ENCODE assay signal across 8 cellular contexts in the genomic region with DNA sequence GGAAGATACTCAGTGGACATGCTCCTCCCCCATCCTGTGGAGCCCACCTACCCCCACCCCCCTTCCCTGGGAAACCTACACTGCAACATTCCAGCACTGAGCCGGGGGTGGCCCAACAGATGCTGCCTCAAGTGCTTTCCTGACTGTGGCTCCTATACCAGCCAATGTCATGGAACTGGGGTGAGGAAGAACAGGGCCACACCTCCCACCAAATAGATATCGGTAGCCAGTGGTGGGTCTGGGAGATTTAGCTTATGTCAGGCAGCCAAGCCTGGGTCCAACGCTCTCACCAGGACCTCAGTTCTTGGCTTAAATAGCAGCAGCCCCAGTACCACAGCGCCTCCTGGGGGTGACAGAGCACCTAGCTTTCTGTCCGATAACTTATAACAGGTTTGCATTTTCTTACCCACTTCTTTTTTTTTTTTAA. TPM values are rescaled to one million over a fixed set of nuclear protein-coding genes. Genes with fewer than 3 reads are reported as not detected.
A peak's percentile ranks its signal among the peaks of the same experiment; 100 is the strongest.
DNase-seq lines count a peak whose midpoint lies in the region; ATAC-seq and TF ChIP-seq lines count a peak whose summit lies in the region.

No MANE protein-coding gene starts in this region.

- no peak overlapping the region for H3K27ac ChIP-seq in stomach

- BruUV-seq in Calu3 (replicated peaks; lab: Mats Ljungman, UMichigan), result no TSS peak

- H3K9me2 ChIP-seq in Loucy (replicated peaks; ENCODE audit: low read depth, low read length), result no peaks in the 10 kb centered on the region

- no peak overlapping the region for H3K27ac Mint-ChIP-seq in Calu3 (ENCODE audit: unreplicated experiment)

- H3K4me1 ChIP-seq in Loucy (ENCODE audit: insufficient read depth, low read length, poor library complexity, severe bottlenecking) (no peaks in the 10 kb centered on the region), stomach (peaks cover 0 to 7% (median 0%) of the 10 kb centered on the region in 4 donors)

- H3K9me3 ChIP-seq in Loucy (ENCODE audit: insufficient read depth, low read depth, low read length) (no peaks in the 10 kb centered on the region), stomach (no peaks in the 10 kb centered on the region)

- CTCF ChIA-PET in Calu3 (lab: Charles Lee), result interaction anchor here (1.1 to 1.7 kb wide), 3 partner anchors 69 to 333 kb away, joined by 3 to 6 read pairs (median 4); no protein-coding TSS in a partner anchor

- no peak overlapping the region for H3K4me2 ChIP-seq in Loucy (ENCODE audit: low read depth, low read length, poor library complexity, severe bottlenecking)

- H3K36me3 ChIP-seq in Loucy (ENCODE audit: insufficient read depth, low read length) (peaks cover 52% of the 10 kb centered on the region; the same call in 1 of the 2 replicates), stomach (peaks cover 0 to 33% (median 14%) of the 10 kb centered on the region in 4 donors)

- H4K20me1 ChIP-seq in Loucy (ENCODE audit: insufficient read depth, low read length, poor library complexity, severe bottlenecking), result no peaks in the 10 kb centered on the region

- no peak overlapping the region for H3K4me3 Mint-ChIP-seq in Calu3 (ENCODE audit: low read depth, unreplicated experiment)

- H3K4me3 ChIP-seq in Loucy (ENCODE audit: low read length, poor library complexity, severe bottlenecking), result no peak overlapping the region
- H3K4me3 ChIP-seq in epithelial cell of esophagus (ENCODE audit: low read length), result no peak overlapping the region
- no peak overlapping the region for H3K4me3 ChIP-seq in stomach

- peaks cover 31% of the 10 kb centered on the region for H3K36me3 Mint-ChIP-seq in Calu3 (ENCODE audit: insufficient read depth, unreplicated experiment)

- no peaks in the 10 kb centered on the region for H3F3A ChIP-seq in Loucy (ENCODE audit: low read depth)

- H3K4me1 Mint-ChIP-seq in Calu3 (ENCODE audit: low read depth, unreplicated experiment), result peaks cover 28% of the 10 kb centered on the region

- no peak for TF ChIP-seq EP300 in stomach (IDR thresholded peaks at IDR 0.05)

- WGBS in stomach, 5 donors, result 65 to 73% (median 66%) methylated on average over 5 of the region's 5 CpGs

- no peak overlapping the region for H2AFZ ChIP-seq in Loucy (ENCODE audit: low read length)

- no peaks in the 10 kb centered on the region for H3K27me3 Mint-ChIP-seq in Calu3 (ENCODE audit: unreplicated experiment)

- intact Hi-C loops in Calu3 (cut with micrococcal nuclease; ENCODE audit: unreplicated experiment) (no loop called here), stomach (cut with DNase I; ENCODE audit: low total_unique reads) (loop anchor here (5.0 kb wide), 1 partner anchor 321 kb away; no protein-coding TSS in a partner anchor)

- no peaks in the 10 kb centered on the region for H3K9me3 Mint-ChIP-seq in Calu3 (ENCODE audit: low read depth, unreplicated experiment)

- no peaks in the 10 kb centered on the region for H3K79me2 ChIP-seq in Loucy (ENCODE audit: insufficient read depth, low read length)

- TF ChIP-seq CTCF in Calu3 (IDR thresholded peaks at IDR 0.05; ENCODE audit: unreplicated experiment) (peak; percentile 44), Loucy (conservative IDR thresholded peaks at IDR 0.05; ENCODE audit: low read length) (peak; percentile 82), epithelial cell of esophagus (IDR thresholded peaks at IDR 0.05; ENCODE audit: insufficient read depth, low read depth, low read length, missing control alignments) (peak; percentile 78), stomach (IDR thresholded peaks at IDR 0.05) (peak in 4 of 7 experiments; percentile 34 to 60 (median 42))

- no peak for ATAC-seq in HG02973 (IDR thresholded peaks at IDR 0.05; ENCODE audit: unreplicated experiment)

- no peak for TF ChIP-seq POLR2A in stomach (IDR thresholded peaks at IDR 0.05)

- DNase-seq in Calu3, result peak; percentile 45
- DNase-seq in activated CD4-positive, alpha-beta T cell treated with anti-CD3 and anti-CD28 coated beads, Interleukin-2, amount 50 U/mL, for 24 hours (ENCODE audit: low read depth in 1 of 2, low spot score in 1 of 2), result peak; percentile 24 to 25
- peak; percentile 71 for DNase-seq in epithelial cell of esophagus (ENCODE audit: low read depth)
- peak; percentile 56 for DNase-seq in myocyte (ENCODE audit: low read depth)
- peak; percentile 65 for DNase-seq in stomach
- no peak for DNase-seq in mesenteric fat pad (ENCODE audit: low spot score)

- no peak overlapping the region for H3K9ac ChIP-seq in Loucy (ENCODE audit: low read depth, low read length, poor library complexity, severe bottlenecking)

- H3K27me3 ChIP-seq in Loucy (ENCODE audit: insufficient read depth, low read length, poor library complexity, severe bottlenecking) (no peaks in the 10 kb centered on the region), stomach (no peaks in the 10 kb centered on the region)

RNA-seq across cellular contexts. Expression of gene CDC25A, which starts 30.3 kb away (rescaled TPM):
- 15.2 and 18.2 TPM in 2 replicates for total RNA-seq in Calu3 (2022)
- 2.2 and 2.5 TPM in 2 replicates for total RNA-seq in myocyte
- 0.62 TPM for polyA plus RNA-seq in myocyte (2012)
- 1 to 10 TPM; 1.3 to 5.7 (median 1.8) TPM for total RNA-seq in stomach
- 1 to 10 TPM; 1.1 to 2.6 (median 1.2) TPM for polyA plus RNA-seq in stomach
- total RNA-seq in mesenteric fat pad, result 0.87 TPM
